ENCODE assay signal across 13 cellular contexts in genomic region chr9:124410321-124410913, GRCh38.
DNase-seq lines count a peak whose midpoint lies in the region; ATAC-seq and TF ChIP-seq lines count a peak whose summit lies in the region.
"Had no signal": no experiment of that assay in that cellular context is flagged by ENCODE, and none has a peak within 500 bp of the region (broad histone marks: within the 10 kb centered on the region; RNA-seq: fewer than 3 reads in every experiment).

No MANE protein-coding gene starts in this region.

- in situ Hi-C loops in GM13977 (cut with MboI; ENCODE audit: low pct_unique_long_range_greater_than_20kb, low sequenced_read_pairs, unreplicated experiment), result no loop called here

- ATAC-seq in HG02938 (IDR thresholded peaks at IDR 0.05; ENCODE audit: unreplicated experiment), result no peak

- H3K9me3 ChIP-seq in SU-DHL-6 (ENCODE audit: insufficient read depth, low read length), result no peaks in the 10 kb centered on the region

- no peaks in the 10 kb centered on the region for H4K20me1 ChIP-seq in SU-DHL-6 (ENCODE audit: low read depth, low read length)

- H3K36me3 ChIP-seq in SU-DHL-6 (ENCODE audit: low read length), result peaks cover 26% of the 10 kb centered on the region

- no peaks in the 10 kb centered on the region for H3K9me2 ChIP-seq in SU-DHL-6 (replicated peaks; ENCODE audit: insufficient read depth, low read length)

- DNase-seq in AG10803 (ENCODE audit: low read depth) (no peak), GM13977 (ENCODE audit: low spot score) (no peak), kidney tubule cell (ENCODE audit: low spot score) (peak; percentile 28), CD1c-positive myeloid dendritic cell (ENCODE audit: extremely low spot score) (no peak), SKM-1 treated with dmso at 0.1 percent for 144 hours (lab: John Stamatoyannopoulos, UW; ENCODE audit: unreplicated experiment) (no peak), SIG-M5 (lab: John Stamatoyannopoulos, UW) (no peak)
- DNase-seq: activated T-cell treated with anti-CD3 and anti-CD28 coated beads for 4 hours, cortex of kidney, GF-D8, NCI-H345, T-helper 2 cell had no signal

- no peak overlapping the region for H3K4me2 ChIP-seq in SU-DHL-6 (ENCODE audit: low read depth, low read length, poor library complexity, severe bottlenecking)

- TF ChIP-seq CTCF in AG10803 (conservative IDR thresholded peaks at IDR 0.05; ENCODE audit: low read length) (peak; percentile 41; the same call in 1 of the 2 replicates), GM13977 (IDR thresholded peaks at IDR 0.05; ENCODE audit: extremely low read depth, insufficient read depth, missing control alignments) (peak; percentile 20), SU-DHL-6 (IDR thresholded peaks at IDR 0.05; ENCODE audit: insufficient read depth, low read length, poor library complexity, severe bottlenecking) (peak; percentile 52)

- no peaks in the 10 kb centered on the region for H3K27me3 ChIP-seq in SU-DHL-6 (ENCODE audit: low read length)

- no peak overlapping the region for H3K27ac ChIP-seq in SU-DHL-6 (ENCODE audit: low read depth, low read length)

- no peak overlapping the region for H3K9ac ChIP-seq in SU-DHL-6 (ENCODE audit: low read length)

- H2AFZ ChIP-seq in SU-DHL-6 (ENCODE audit: low read depth, low read length, severe bottlenecking), result no peak overlapping the region

- H3F3A ChIP-seq in SU-DHL-6 (ENCODE audit: insufficient read depth), result no peaks in the 10 kb centered on the region

- H3K4me3 ChIP-seq in AG10803 (ENCODE audit: low read length), result no peak overlapping the region
- H3K4me3 ChIP-seq in SU-DHL-6 (ENCODE audit: insufficient read depth, low read length, poor library complexity, severe bottlenecking), result no peak overlapping the region

- peaks cover 33% of the 10 kb centered on the region for H3K79me2 ChIP-seq in SU-DHL-6 (ENCODE audit: insufficient read depth, low read length)
